23 cellular contexts compared by ENCODE assay signal in the genomic region with DNA sequence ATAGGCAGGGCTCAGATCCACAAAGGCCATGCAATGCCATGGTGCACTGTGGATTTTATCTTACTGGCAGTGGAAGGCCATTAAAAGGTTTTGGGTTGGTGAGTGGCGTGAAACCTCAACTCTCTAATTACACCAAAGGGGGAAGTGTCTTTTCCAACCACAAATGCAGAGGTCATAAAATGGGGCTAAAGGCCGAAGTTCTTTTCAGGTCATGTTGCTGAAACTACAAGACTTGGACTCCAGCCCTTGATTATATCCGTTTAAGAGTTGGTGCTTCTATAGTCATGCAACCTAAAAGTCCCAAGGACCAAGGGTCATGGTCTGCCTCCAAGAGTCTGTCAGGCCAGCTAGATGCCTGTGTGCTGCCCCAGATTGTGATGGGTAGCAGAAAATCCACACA.
A peak's percentile ranks its signal among the peaks of the same experiment; 100 is the strongest.
DNase-seq lines count a peak whose midpoint lies in the region; ATAC-seq, FAIRE-seq and TF ChIP-seq lines count a peak whose summit lies in the region.
"Had no signal": no experiment of that assay in that cellular context is flagged by ENCODE, and none has a peak within 500 bp of the region (broad histone marks: within the 10 kb centered on the region; RNA-seq: fewer than 3 reads in every experiment).

No MANE protein-coding gene starts in this region.

- peak; percentile 9 for DNase-seq in GF-D8 (lab: John Stamatoyannopoulos, UW)
- peak; percentile 14 for DNase-seq in KBM-7
- peak; percentile 83 for DNase-seq in OCI-M1 (lab: John Stamatoyannopoulos, UW)
- peak in 1 of 2 donors; percentile 3 for DNase-seq in left colon
- DNase-seq in MM.1S: no peak
- DNase-seq in coronary artery (ENCODE audit: low spot score): no peak
- DNase-seq in frontal cortex (ENCODE audit: low spot score in 2 of 2): no peak
- DNase-seq: Kasumi-1, MG63, NCI-H1092, NCI-H1436, NCI-H187, NCI-H2081 treated with DMSO at 0.1 percent for 48 hours, NCI-H2171, NCI-H510A, NCI-H748 treated with DMSO at 0.1 percent for 48 hours, PC-3, SK-N-SH had no signal

- H3K4me3 ChIP-seq in MM.1S (ENCODE audit: low read length) (no peak overlapping the region), coronary artery (no peak overlapping the region)
- H3K4me3 ChIP-seq: MG63 had no signal

- no peaks in the 10 kb centered on the region for H3K9me3 ChIP-seq in MM.1S (replicated peaks; ENCODE audit: insufficient read depth, low read length)
- H3K9me3 ChIP-seq: MG63, SK-N-SH had no signal

- no peaks in the 10 kb centered on the region for H3K9me2 ChIP-seq in MM.1S (replicated peaks; ENCODE audit: insufficient read depth, low read length)
- H3K9me2 ChIP-seq: SK-N-SH had no signal

- no peak overlapping the region for H2AFZ ChIP-seq in MM.1S (ENCODE audit: low read length)

- ATAC-seq in left colon: peak; percentile 94
- ATAC-seq: HepG2 had no signal

- H4K20me1 ChIP-seq in MM.1S (ENCODE audit: insufficient read depth, low read length): no peaks in the 10 kb centered on the region

- no peaks in the 10 kb centered on the region for H3K27me3 ChIP-seq in MM.1S (replicated peaks; ENCODE audit: insufficient read depth, low read length)
- H3K27me3 ChIP-seq: MG63 had no signal

- no peak for FAIRE-seq in frontal cortex (lab: Jason Lieb, UNC)
- FAIRE-seq: G401.6, GM12891, H54, HepG2 had no signal

- no peaks in the 10 kb centered on the region for H3K36me3 ChIP-seq in MM.1S (replicated peaks; ENCODE audit: insufficient read depth, low read length)
- H3K36me3 ChIP-seq: MG63 had no signal

- no peaks in the 10 kb centered on the region for H3K4me1 ChIP-seq in MM.1S (ENCODE audit: low read length)

- TF ChIP-seq CTCF in MM.1S (IDR thresholded peaks at IDR 0.05; ENCODE audit: low read length): no peak
- no peak for TF ChIP-seq CTCF in coronary artery (IDR thresholded peaks at IDR 0.05)

- no peaks in the 10 kb centered on the region for H3F3A ChIP-seq in MM.1S (ENCODE audit: insufficient read depth, low read length)

- no peak overlapping the region for H3K9ac ChIP-seq in MM.1S (ENCODE audit: low read length)
- H3K9ac ChIP-seq: SK-N-SH had no signal

- H3K79me2 ChIP-seq in MM.1S (ENCODE audit: low read length): no peaks in the 10 kb centered on the region

- no peak overlapping the region for H3K4me2 ChIP-seq in MM.1S (ENCODE audit: low read depth, low read length)
- H3K4me2 ChIP-seq: SK-N-SH had no signal

- intact Hi-C loops in left colon (cut with DNase I, micrococcal nuclease): no loop called here

- in situ Hi-C loops in KBM-7 (cut with MboI; ENCODE audit: low pct_unique_long_range_greater_than_20kb, low sequenced_read_pairs): no loop called here

- H3K27ac ChIP-seq in MM.1S (ENCODE audit: low read length): no peak overlapping the region
- H3K27ac ChIP-seq in coronary artery: no peak overlapping the region
- H3K27ac ChIP-seq: HL-60 had no signal

Comparison
In these comparisons a context has a peak if more than half of its experiments do, and no peak if none do; other contexts are left out.
1. DNase-seq: peak in GF-D8 (single experiment), KBM-7 (single experiment) and OCI-M1 (single experiment); none in MM.1S (single experiment), coronary artery (single experiment) and frontal cortex (0 of 2).